In genomic region chr4:160143574-160143973, GRCh38 we compare ENCODE assay signal across 22 cellular contexts.
"Had no signal": no experiment of that assay in that cellular context is flagged by ENCODE, and none has a peak within 500 bp of the region (broad histone marks: within the 10 kb centered on the region; RNA-seq: fewer than 3 reads in every experiment).

No MANE protein-coding gene starts in this region.

- H3K27me3 Mint-ChIP-seq: natural killer cell treated with Interleukin-12 subunit alpha and Interleukin-12 subunit beta and Interleukin-15 and Interleukin-18, amount 100 ng/mL, for 72 hours had no signal

- H3K27ac Mint-ChIP-seq: activated naive CD4-positive, alpha-beta T cell treated with anti-CD3 and anti-CD28 coated beads, Interleukin-2, amount 50 U/mL, for 72 hours; activated T-helper 1 cell treated with anti-CD3 and anti-CD28 coated beads, Interleukin-12 subunit alpha, Interleukin-12 subunit beta, Interleukin-2, Interleukin-4 antibody, amounts not matched to agents 30 ng/mL and 10 ng/mL and 1 ng/mL, durations not matched to agents 14 hours and 24 hours and 36 hours; immature natural killer cell; natural killer cell treated with Interleukin-12 subunit alpha and Interleukin-12 subunit beta and Interleukin-15 and Interleukin-18, amount 100 ng/mL, for 72 hours had no signal

- DNase-seq: activated CD4-positive, alpha-beta T cell treated with anti-CD3 and anti-CD28 coated beads, Interleukin-2, amount 50 U/mL, for 4 hours; activated gamma-delta T cell treated with Interleukin-2 at 50 U/mL for 16 hours; activated T-cell treated with anti-CD3 and anti-CD28 coated beads for 4 hours; adrenal gland; immature natural killer cell; mesenchymal stem cell; posterior cingulate gyrus; retina; stimulated activated CD4-positive, alpha-beta T cell treated with anti-CD3 and anti-CD28 coated beads, Interleukin-12 subunit alpha, Interleukin-12 subunit beta, amount 100 ng/mL, for 4 hours; stimulated activated CD4-positive, alpha-beta T cell treated with anti-CD3 and anti-CD28 coated beads, Interleukin-1b, Interleukin-23, amount 100 ng/mL, for 48 hours; stimulated activated naive CD8-positive, alpha-beta T cell treated with anti-CD3 and anti-CD28 coated beads, Interleukin-15, Interleukin-2, amounts not matched to agents 100 U/mL and 50 U/mL, for 24 hours; substantia nigra; SW 1271; T-helper 2 cell; transverse colon; WERI-Rb-1 had no signal

- H3K36me3 ChIP-seq: adrenal gland, gastroesophageal sphincter, transverse colon, vagina, WERI-Rb-1 had no signal

- H3K4me1 ChIP-seq: adrenal gland, gastroesophageal sphincter, vagina had no signal

- H3K9me3 ChIP-seq: adrenal gland, gastroesophageal sphincter, transverse colon, vagina had no signal

- H3K27me3 ChIP-seq: adrenal gland, gastroesophageal sphincter, transverse colon, vagina had no signal

- H3K4me3 Mint-ChIP-seq: activated T-helper 1 cell treated with anti-CD3 and anti-CD28 coated beads, Interleukin-12 subunit alpha, Interleukin-12 subunit beta, Interleukin-2, Interleukin-4 antibody, amounts not matched to agents 30 ng/mL and 10 ng/mL and 1 ng/mL, durations not matched to agents 14 hours and 24 hours and 36 hours; immature natural killer cell; natural killer cell treated with Interleukin-12 subunit alpha and Interleukin-12 subunit beta and Interleukin-15 and Interleukin-18, amount 100 ng/mL, for 72 hours had no signal

- H3K27ac ChIP-seq: adrenal gland, coronary artery, gastroesophageal sphincter, transverse colon, vagina, WERI-Rb-1 had no signal

- H3K4me1 Mint-ChIP-seq: immature natural killer cell had no signal

- H3K36me3 Mint-ChIP-seq: immature natural killer cell had no signal

- H3K4me3 ChIP-seq: adrenal gland, coronary artery, gastroesophageal sphincter, transverse colon, vagina had no signal

- ATAC-seq: activated naive CD4-positive, alpha-beta T cell treated with anti-CD3 and anti-CD28 coated beads, Interleukin-2, amount 50 U/mL, for 72 hours; gastroesophageal sphincter; natural killer cell treated with Interleukin-12 subunit alpha and Interleukin-12 subunit beta and Interleukin-15 and Interleukin-18, amount 100 ng/mL, for 72 hours; stimulated activated naive CD8-positive, alpha-beta T cell treated with anti-CD3 and anti-CD28 coated beads, Interleukin-15, Interleukin-2, amounts not matched to agents 100 U/mL and 50 U/mL, for 24 hours had no signal
